In genomic region chrX:154374361-154375155, GRCh38 we compare ENCODE assay signal across 8 cellular contexts. TPM values are rescaled to one million over a fixed set of nuclear protein-coding genes. Genes with fewer than 3 reads are reported as not detected.
A peak's percentile ranks its signal among the peaks of the same experiment; 100 is the strongest.
DNase-seq lines count a peak whose midpoint lies in the region; ATAC-seq and TF ChIP-seq lines count a peak whose summit lies in the region.

TSS of gene FLNA (minus strand) at chrX:154374634. CDS start at chrX:154371245, 3,389 bp downstream.

- H3K4me3 ChIP-seq in astrocyte of the spinal cord (ENCODE audit: low read depth, low read length): peak within 1 kb of the TSS; percentile 55
- H3K4me3 ChIP-seq in iPS-18c (ENCODE audit: insufficient read depth, low read depth, low read length): peak within 1 kb of the TSS; percentile 28
- H3K4me3 ChIP-seq in skeletal muscle satellite cell (ENCODE audit: low read length): peak within 1 kb of the TSS; percentile 73

- ATAC-seq in GM19023 (IDR thresholded peaks at IDR 0.05; ENCODE audit: unreplicated experiment) (no peak), HG03097 (IDR thresholded peaks at IDR 0.05; ENCODE audit: low FRiP score, unreplicated experiment) (no peak), HG02678 (IDR thresholded peaks at IDR 0.05; ENCODE audit: unreplicated experiment) (no peak)

- in situ Hi-C loops in G401 (cut with HindIII; ENCODE audit: low sequenced_read_pairs) (no loop called here), astrocyte of the spinal cord (cut with HindIII; ENCODE audit: low sequenced_read_pairs) (no loop called here)

- H3K4me1 ChIP-seq in skeletal muscle satellite cell (ENCODE audit: control insufficient read depth, insufficient read depth, low read length): peaks cover 32% of the 10 kb centered on the region

- peak within 1 kb of the TSS; percentile 94 for H3K4me2 ChIP-seq in skeletal muscle satellite cell (ENCODE audit: low read length)

- no peak for TF ChIP-seq CTCF in astrocyte of the spinal cord (IDR thresholded peaks at IDR 0.05; ENCODE audit: low read depth, low read length)

- DNase-seq in G401 (ENCODE audit: low spot score) (no peak), M059J (ENCODE audit: low read depth) (peak; percentile 53), astrocyte of the spinal cord (ENCODE audit: low read depth, low spot score) (no peak)

- H3K27me3 ChIP-seq in skeletal muscle satellite cell (ENCODE audit: control insufficient read depth, insufficient read depth, low read length): no peaks in the 10 kb centered on the region

- peaks cover 13% of the 10 kb centered on the region for H3K36me3 ChIP-seq in skeletal muscle satellite cell (ENCODE audit: insufficient read depth, low read length)

- peak within 1 kb of the TSS; percentile 71 for H3K9ac ChIP-seq in skeletal muscle satellite cell (ENCODE audit: low read depth, low read length)

- H3K9me3 ChIP-seq in iPS-18c (ENCODE audit: control insufficient read depth, insufficient read depth, low read length) (peaks cover 25% of the 10 kb centered on the region), skeletal muscle satellite cell (replicated peaks; ENCODE audit: low read length) (no peaks in the 10 kb centered on the region)

RNA-seq across cellular contexts. Expression of gene FLNA, which starts in this region (rescaled TPM):
- total RNA-seq in G401 (2014; rRNA removed; shearing (Covaris generic)): 811 and 832 TPM in 2 replicates
- 1,078 and 2,383 TPM in 2 replicates for total RNA-seq in M059J (2014; rRNA removed; shearing (Covaris generic))
- 1,046 and 1,316 TPM in 2 replicates for total RNA-seq in skeletal muscle satellite cell (2012; rRNA removed)
